Comparison of ENCODE assay signal across 1 cellular context in genomic region chr2:27663463-27664244, GRCh38.
TF ChIP-seq lines count a peak whose summit lies in the region.

SLC4A1AP (plus strand) TSS chr2:27663889; CDS start chr2:27663915, 26 bp downstream.
SUPT7L (minus strand) TSS chr2:27663614; CDS start chr2:27662192, 1,422 bp downstream.

TF ChIP-seq in HepG2, 621 proteins besides CTCF, POLR2A, EP300 and RAD21 (continued from another document and continues in another):
- no peak for TF ChIP-seq PBX2 (CRISPR knock-in tag; IDR thresholded peaks at IDR 0.05)
- TF ChIP-seq PPARG (CRISPR knock-in tag; conservative IDR thresholded peaks at IDR 0.05): 0 out of 2 replicates have a peak, but pooled peaks have one; percentile 37
- peak; percentile 34 for TF ChIP-seq AGO1 (IDR thresholded peaks at IDR 0.05; ENCODE audit: low read depth, low read length, poor library complexity, severe bottlenecking)
- no peak for TF ChIP-seq ZBTB2 (CRISPR knock-in tag; IDR thresholded peaks at IDR 0.05; ENCODE audit: low read depth)
- peak; percentile 97 for TF ChIP-seq HOXA9 (CRISPR knock-in tag; IDR thresholded peaks at IDR 0.05; ENCODE audit: borderline replicate concordance)
- peak; percentile 86; the same call in 1 of the 2 replicates for TF ChIP-seq SMAD3 (CRISPR knock-in tag; IDR thresholded peaks at IDR 0.05)
- peak; percentile 48; the same call in 1 of the 2 replicates for TF ChIP-seq ONECUT2 (CRISPR knock-in tag; IDR thresholded peaks at IDR 0.05)
- TF ChIP-seq ZNF513 (CRISPR knock-in tag; conservative IDR thresholded peaks at IDR 0.05): no peak
- peak; percentile 77; the same call in 1 of the 2 replicates for TF ChIP-seq ZNF597 (CRISPR knock-in tag; IDR thresholded peaks at IDR 0.05)
- no peak; the same call in 1 of the 2 replicates for TF ChIP-seq ZNF761 (CRISPR knock-in tag; conservative IDR thresholded peaks at IDR 0.05)
- TF ChIP-seq TCF12 (IDR thresholded peaks at IDR 0.05): no peak
- peak; percentile 50; the same call in 1 of the 2 replicates for TF ChIP-seq TCF12 (CRISPR knock-in tag; IDR thresholded peaks at IDR 0.05)
- no peak; the same call in 1 of the 2 replicates for TF ChIP-seq ETV6 (CRISPR knock-in tag; conservative IDR thresholded peaks at IDR 0.05)
- TF ChIP-seq TMF1 (CRISPR knock-in tag; IDR thresholded peaks at IDR 0.05; ENCODE audit: low read depth): peak; percentile 47; the same call in 1 of the 2 replicates
- TF ChIP-seq CAMTA2 (CRISPR knock-in tag; IDR thresholded peaks at IDR 0.05; ENCODE audit: borderline replicate concordance): no peak
- TF ChIP-seq LBX2 (CRISPR knock-in tag; IDR thresholded peaks at IDR 0.05; ENCODE audit: borderline replicate concordance): 0 out of 2 replicates have a peak, but pooled peaks have one; percentile 12
- peak; percentile 88 for TF ChIP-seq PBX3 (CRISPR knock-in tag; IDR thresholded peaks at IDR 0.05; ENCODE audit: borderline replicate concordance)
- TF ChIP-seq MLLT10 (CRISPR knock-in tag; IDR thresholded peaks at IDR 0.05): no peak
- TF ChIP-seq TFDP2 (CRISPR knock-in tag; IDR thresholded peaks at IDR 0.05): no peak; the same call in none of the 2 replicates
- TF ChIP-seq AFF4 (CRISPR knock-in tag; IDR thresholded peaks at IDR 0.05): 0 out of 2 replicates have a peak, but pooled peaks have one; percentile 59
- 0 out of 2 replicates have a peak, but pooled peaks have one; percentile 64 for TF ChIP-seq ZNF335 (CRISPR knock-in tag; IDR thresholded peaks at IDR 0.05)
- TF ChIP-seq TFE3 (CRISPR knock-in tag; IDR thresholded peaks at IDR 0.05): peak; percentile 82
- TF ChIP-seq KMT2B (CRISPR knock-in tag; IDR thresholded peaks at IDR 0.05): peak; percentile 99
- TF ChIP-seq TERF1 (CRISPR knock-in tag; IDR thresholded peaks at IDR 0.05): no peak
- peak; percentile 79 for TF ChIP-seq MED8 (CRISPR knock-in tag; IDR thresholded peaks at IDR 0.05; ENCODE audit: insufficient replicate concordance)
- peak; percentile 97 for TF ChIP-seq ZNF232 (CRISPR knock-in tag; IDR thresholded peaks at IDR 0.05; ENCODE audit: borderline replicate concordance)
- TF ChIP-seq TRIM22 (IDR thresholded peaks at IDR 0.05): no peak
- TF ChIP-seq BATF2 (CRISPR knock-in tag; IDR thresholded peaks at IDR 0.05): no peak
- TF ChIP-seq CHD4 (IDR thresholded peaks at IDR 0.05; ENCODE audit: borderline replicate concordance, low read length): no peak; the same call in 1 of the 2 replicates
- no peak; the same call in 1 of the 2 replicates for TF ChIP-seq ATF3 (CRISPR knock-in tag; IDR thresholded peaks at IDR 0.05)
- TF ChIP-seq ZNF644 (CRISPR knock-in tag; IDR thresholded peaks at IDR 0.05; ENCODE audit: low read depth): no peak
- no peak; the same call in 1 of the 2 replicates for TF ChIP-seq ZNF460 (CRISPR knock-in tag; IDR thresholded peaks at IDR 0.05; ENCODE audit: borderline replicate concordance)
- TF ChIP-seq MXI1 (IDR thresholded peaks at IDR 0.05; ENCODE audit: borderline replicate concordance, low read depth, low read length): peak; percentile 43; the same call in 1 of the 3 replicates
- TF ChIP-seq MAX (IDR thresholded peaks at IDR 0.05): peak; percentile 83
- peak; percentile 93 for TF ChIP-seq ZNF547 (CRISPR knock-in tag; IDR thresholded peaks at IDR 0.05)
- TF ChIP-seq ZNF607 (CRISPR knock-in tag; IDR thresholded peaks at IDR 0.05; ENCODE audit: borderline replicate concordance): peak; percentile 82; the same call in 1 of the 2 replicates
